8 cellular contexts compared by ENCODE assay signal in genomic region chr2:241880311-241881073, GRCh38. TPM values are rescaled to one million over a fixed set of nuclear protein-coding genes. Genes with fewer than 3 reads are reported as not detected.
A peak's percentile ranks its signal among the peaks of the same experiment; 100 is the strongest.
DNase-seq lines count a peak whose midpoint lies in the region; ATAC-seq and TF ChIP-seq lines count a peak whose summit lies in the region.

No MANE protein-coding gene starts in this region.

- peaks cover 3% of the 10 kb centered on the region for H3K27me3 Mint-ChIP-seq in H9 (ENCODE audit: low read depth)
- H3K27me3 Mint-ChIP-seq in WTC11 (ENCODE audit: low read depth): peaks cover 3% of the 10 kb centered on the region
- H3K27me3 Mint-ChIP-seq in glutamatergic neuron (ENCODE audit: unreplicated experiment): peaks cover 9% of the 10 kb centered on the region

- no peak for TF ChIP-seq CTCF in H9 (conservative IDR thresholded peaks at IDR 0.05)
- no peak for TF ChIP-seq CTCF in WTC11 (IDR thresholded peaks at IDR 0.05)
- no peak for TF ChIP-seq CTCF in glutamatergic neuron (IDR thresholded peaks at IDR 0.05; ENCODE audit: partially characterized antibody, unreplicated experiment)

- no peak overlapping the region for H3K18ac ChIP-seq in H9 (ENCODE audit: insufficient read length, low read depth, low read length)

- no peak overlapping the region for H2AK5ac ChIP-seq in H9 (ENCODE audit: insufficient read length, low read length)

- H3K14ac ChIP-seq in H9 (ENCODE audit: insufficient read depth, low read length): no peak overlapping the region

- no peak overlapping the region for H2BK12ac ChIP-seq in H9 (ENCODE audit: insufficient read length, low read depth, low read length)

- no peak overlapping the region for H2BK15ac ChIP-seq in H9 (ENCODE audit: low read depth, low read length)

- CTCF ChIA-PET in WTC11 (lab: Charles Lee): interaction anchor here (1.2 kb wide), 1 partner anchor 76 kb away, joined by 3 read pairs; no protein-coding TSS in a partner anchor

- peaks cover 3% of the 10 kb centered on the region; the same call in 1 of the 2 replicates for H3K4me1 ChIP-seq in H9 (ENCODE audit: insufficient read depth, low read length)
- peaks cover 23% of the 10 kb centered on the region for H3K4me1 ChIP-seq in skeletal muscle satellite cell (ENCODE audit: control insufficient read depth, insufficient read depth, low read length)

- no peak overlapping the region for H2AFZ ChIP-seq in H9 (ENCODE audit: low read length)

- no CpG with 5 or more reads among the region's 16 CpGs for WGBS in H9 (ENCODE audit: extremely low coverage, insufficient read length, low lambda C conversion rate)

- H3K27me3 ChIP-seq in H9 (ENCODE audit: insufficient read depth, low read length): no peaks in the 10 kb centered on the region
- peaks cover 5% of the 10 kb centered on the region for H3K27me3 ChIP-seq in skeletal muscle satellite cell (ENCODE audit: control insufficient read depth, insufficient read depth, low read length)

- H3K9ac ChIP-seq in H9 (ENCODE audit: extremely low read depth, insufficient read length, low read length): no peak overlapping the region
- no peak overlapping the region for H3K9ac ChIP-seq in skeletal muscle satellite cell (ENCODE audit: low read depth, low read length)

- H3K9me3 Mint-ChIP-seq in H9 (peaks cover 3% of the 10 kb centered on the region in 2 experiments), WTC11 (peaks cover 2% of the 10 kb centered on the region), glutamatergic neuron (ENCODE audit: unreplicated experiment) (peaks cover 12% of the 10 kb centered on the region)

- H3K27ac ChIP-seq in H9 (ENCODE audit: insufficient read length, low read depth, low read length): no peak overlapping the region

- H4K91ac ChIP-seq in H9 (ENCODE audit: insufficient read length, low read depth, low read length): no peak overlapping the region

- peak overlapping the region; percentile 77 for H3K4me3 ChIP-seq in skeletal muscle satellite cell (ENCODE audit: low read length)

- DNase-seq in H9 (no peak), WTC11 (ENCODE audit: low spot score) (no peak), glutamatergic neuron (no peak), 8988T (no peak), activated gamma-delta T cell (lab: John Stamatoyannopoulos, UW) (no peak)
- no peak for DNase-seq in activated effector memory CD4-positive, alpha-beta T cell treated with Interleukin-2 at 50 U/mL for 16 hours

- peaks cover 20 to 32% of the 10 kb centered on the region in 2 experiments for H3K4me1 Mint-ChIP-seq in H9
- H3K4me1 Mint-ChIP-seq in WTC11: peaks cover 22% of the 10 kb centered on the region
- H3K4me1 Mint-ChIP-seq in glutamatergic neuron (ENCODE audit: low read depth, unreplicated experiment): peaks cover 21% of the 10 kb centered on the region

- H4K20me1 ChIP-seq in H9 (ENCODE audit: control insufficient read depth, insufficient read depth, insufficient read length): no peaks in the 10 kb centered on the region

- H2BK5ac ChIP-seq in H9 (ENCODE audit: insufficient read length, low read length): no peak overlapping the region

- no peaks in the 10 kb centered on the region for H3K79me2 ChIP-seq in H9 (ENCODE audit: insufficient read depth, low read length)

- H3K23ac ChIP-seq in H9 (ENCODE audit: insufficient read length, low read depth, low read length): no peak overlapping the region

- H3K36me3 ChIP-seq in skeletal muscle satellite cell (ENCODE audit: insufficient read depth, low read length): no peaks in the 10 kb centered on the region

- H2BK20ac ChIP-seq in H9 (ENCODE audit: low read depth, low read length, poor library complexity, severe bottlenecking): no peak overlapping the region

- no peak overlapping the region for H3T11ph ChIP-seq in H9 (ENCODE audit: low read length)

- no peak overlapping the region for H4K8ac ChIP-seq in H9 (replicated peaks; ENCODE audit: insufficient read length, low read depth, low read length)

- no peaks in the 10 kb centered on the region for H3K23me2 ChIP-seq in H9 (ENCODE audit: insufficient read length, low read depth, low read length, poor library complexity, severe bottlenecking)

- POLR2A ChIA-PET in WTC11 (lab: Charles Lee): no interaction called here

- H3K56ac ChIP-seq in H9 (ENCODE audit: insufficient read length, low read depth, low read length): no peak overlapping the region

- H3K36me3 Mint-ChIP-seq in H9 (ENCODE audit: insufficient read depth in 1 of 3, low read depth in 3 of 3): peaks cover 0 to 7% (median 2%) of the 10 kb centered on the region in 3 experiments; a peak in 5 of 7 replicates
- H3K36me3 Mint-ChIP-seq in WTC11: peaks cover 5% of the 10 kb centered on the region
- H3K36me3 Mint-ChIP-seq in glutamatergic neuron (ENCODE audit: unreplicated experiment): no peaks in the 10 kb centered on the region

- H3K4me2 ChIP-seq in H9 (ENCODE audit: insufficient read depth, insufficient read length, low read length) (peak overlapping the region; percentile 38), skeletal muscle satellite cell (ENCODE audit: low read length) (peak overlapping the region; percentile 98)

- ATAC-seq in WTC11: no peak
- ATAC-seq in HG03025 (IDR thresholded peaks at IDR 0.05; ENCODE audit: low FRiP score, unreplicated experiment): no peak

- H3K27ac Mint-ChIP-seq in H9: peak overlapping the region; percentile 28 to 92 (median 34); a peak in 4 of 7 replicates
- H3K27ac Mint-ChIP-seq in WTC11: 0 out of 2 replicates have a peak overlapping the region, but pooled peaks have one; percentile 69
- peak overlapping the region; percentile 48 for H3K27ac Mint-ChIP-seq in glutamatergic neuron (ENCODE audit: unreplicated experiment)

- no peaks in the 10 kb centered on the region for H3K9me3 ChIP-seq in H9 (ENCODE audit: control insufficient read depth, low read depth, low read length)
- no peaks in the 10 kb centered on the region for H3K9me3 ChIP-seq in skeletal muscle satellite cell (replicated peaks; ENCODE audit: low read length)

- H2BK120ac ChIP-seq in H9 (ENCODE audit: low read depth, low read length, poor library complexity, severe bottlenecking): no peak overlapping the region

- H3K79me1 ChIP-seq in H9 (ENCODE audit: insufficient read depth, low read depth, low read length, poor library complexity, severe bottlenecking): no peaks in the 10 kb centered on the region

- H3K4ac ChIP-seq in H9 (ENCODE audit: low read depth, low read length): no peak overlapping the region

- H4K5ac ChIP-seq in H9 (ENCODE audit: insufficient read length, low read depth, low read length): no peak overlapping the region

- peak overlapping the region; percentile 74 to 86 for H3K4me3 Mint-ChIP-seq in H9
- peak overlapping the region; percentile 77 for H3K4me3 Mint-ChIP-seq in WTC11
- peak overlapping the region; percentile 89 for H3K4me3 Mint-ChIP-seq in glutamatergic neuron (ENCODE audit: unreplicated experiment)

TF ChIP-seq in WTC11, 78 proteins besides CTCF, POLR2A, EP300 and RAD21 (continues in another document):
- TF ChIP-seq ELF4 (CRISPR knock-in tag; IDR thresholded peaks at IDR 0.05; ENCODE audit: low read depth) (no peak), FOXJ3 (CRISPR knock-in tag; IDR thresholded peaks at IDR 0.05; ENCODE audit: borderline replicate concordance) (no peak), MLX (CRISPR knock-in tag; IDR thresholded peaks at IDR 0.05) (no peak), AFF4 (CRISPR knock-in tag; IDR thresholded peaks at IDR 0.05; ENCODE audit: borderline replicate concordance) (no peak), PRRX2 (CRISPR knock-in tag; IDR thresholded peaks at IDR 0.05) (no peak), ZNF317 (CRISPR knock-in tag; IDR thresholded peaks at IDR 0.05; ENCODE audit: borderline replicate concordance, low read depth) (no peak), ESRRA (CRISPR knock-in tag; IDR thresholded peaks at IDR 0.05; ENCODE audit: borderline replicate concordance) (no peak)

RNA-seq across cellular contexts. Expression of gene RTP5, which starts 11.0 kb away (rescaled TPM):
- not detected in 2 replicates for total RNA-seq in H9 (2021)
- not detected in 3 replicates for total RNA-seq in WTC11 (2021)
- not detected for total RNA-seq in glutamatergic neuron (ENCODE audit: unreplicated experiment)
- not detected in 2 replicates for total RNA-seq in skeletal muscle satellite cell (2012; rRNA removed)

RNA-seq across cellular contexts. Expression of gene PDCD1, which starts 21.8 kb away (rescaled TPM):
- total RNA-seq in H9 (2021) (1.4 and 1.6 TPM in 2 replicates), WTC11 (2021) (0.25 to 0.52 TPM (median 0.30 TPM) in 3 replicates), glutamatergic neuron (ENCODE audit: unreplicated experiment) (not detected)
- total RNA-seq in skeletal muscle satellite cell (2012; rRNA removed): not detected in 2 replicates
